Comparison of ENCODE assay signal across 15 cellular contexts in the genomic region with DNA sequence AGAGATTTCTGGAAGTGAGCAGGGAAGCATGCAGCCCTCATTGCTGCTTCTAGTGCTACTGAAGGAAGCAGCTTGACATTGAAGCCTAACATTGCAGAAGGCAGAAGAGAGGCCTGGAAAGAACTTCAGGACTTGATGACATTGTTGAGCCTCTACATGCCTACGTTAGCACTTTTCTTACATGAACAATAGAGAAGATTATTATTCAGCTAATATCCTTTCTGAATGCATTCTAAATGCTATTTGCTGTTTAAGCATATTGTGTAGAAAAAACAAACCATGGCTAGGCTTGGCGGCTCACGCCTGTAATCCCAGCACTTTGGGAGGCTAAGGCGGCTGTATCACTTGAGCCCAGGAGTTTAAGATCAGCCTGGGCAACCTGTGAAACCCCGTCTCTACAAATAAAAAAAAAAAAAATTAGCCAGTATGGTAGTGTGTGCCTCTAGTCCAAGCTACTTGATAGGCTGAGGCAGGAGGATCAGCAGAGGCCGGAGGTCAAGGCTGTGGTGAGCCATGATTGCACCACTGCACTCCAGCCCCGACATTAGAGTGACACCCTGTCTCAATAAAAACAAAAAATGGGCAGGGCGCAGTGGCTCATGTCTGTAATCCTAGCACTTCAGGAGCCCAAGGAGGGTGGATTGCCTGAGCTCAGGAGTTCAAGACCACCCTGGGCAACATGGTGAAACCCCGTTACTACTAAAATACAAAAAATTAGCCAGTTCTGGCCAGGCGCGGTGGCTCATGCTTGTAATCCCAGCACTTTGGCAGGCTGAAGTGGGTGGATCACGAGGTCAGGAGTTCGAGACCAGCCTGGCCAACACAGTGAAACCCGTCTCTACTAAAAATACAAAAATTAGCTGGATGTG.
DNase-seq lines count a peak whose midpoint lies in the region; ATAC-seq lines count a peak whose summit lies in the region.
"Had no signal": no experiment of that assay in that cellular context is flagged by ENCODE, and none has a peak within 500 bp of the region (broad histone marks: within the 10 kb centered on the region; RNA-seq: fewer than 3 reads in every experiment).

No MANE protein-coding gene starts in this region.

- H3K4me3 ChIP-seq in NT2/D1 (ENCODE audit: insufficient read length, low read depth): no peak overlapping the region
- H3K4me3 ChIP-seq: coronary artery, neural progenitor cell had no signal

- H3K27me3 ChIP-seq in NT2/D1 (ENCODE audit: insufficient read depth, insufficient read length): no peaks in the 10 kb centered on the region
- H3K27me3 ChIP-seq: neural progenitor cell had no signal

- no peaks in the 10 kb centered on the region for H3K9me3 ChIP-seq in NT2/D1 (ENCODE audit: insufficient read depth, low read length)

- H3K36me3 ChIP-seq in NT2/D1 (ENCODE audit: insufficient read depth, insufficient read length, low read length): peaks cover 15% of the 10 kb centered on the region
- H3K36me3 ChIP-seq: neural progenitor cell had no signal

- peaks cover 1% of the 10 kb centered on the region for H3K4me1 ChIP-seq in NT2/D1 (ENCODE audit: insufficient read depth, insufficient read length)

- no peak for ATAC-seq in HG02623 (IDR thresholded peaks at IDR 0.05; ENCODE audit: unreplicated experiment)

- DNase-seq in HCEC 1CT (peak; percentile 76), NT2/D1 (ENCODE audit: low read depth, low spot score) (no peak), islet precursor cell (peak; percentile 63), pons (ENCODE audit: low spot score) (no peak), T-helper 2 cell (no peak)
- DNase-seq: activated CD4-positive, alpha-beta T cell treated with anti-CD3 and anti-CD28 coated beads for 4 hours; activated naive CD4-positive, alpha-beta T cell treated with anti-CD3 and anti-CD28 coated beads for 36 hours; NCI-H1417 treated with DMSO at 0.1 percent for 48 hours; NCI-H2227 treated with DMSO at 0.1 percent for 48 hours; NK-92 treated with Interleukin-12 subunit alpha and Interleukin-12 subunit beta, amount 100 ng/mL, for 24 hours; retina; SHP77 had no signal

- peak overlapping the region; percentile 32 for H3K9ac ChIP-seq in NT2/D1 (ENCODE audit: insufficient read length, low read depth)
- H3K9ac ChIP-seq: neural progenitor cell had no signal

Comparison
In these comparisons a context has a peak if more than half of its experiments do, and no peak if none do; other contexts are left out.
1. DNase-seq: peak in HCEC 1CT (single experiment) and islet precursor cell (single experiment); none in NT2/D1 (single experiment), pons (single experiment) and T-helper 2 cell (0 of 5).